8 cellular contexts compared by ENCODE assay signal in the genomic region with DNA sequence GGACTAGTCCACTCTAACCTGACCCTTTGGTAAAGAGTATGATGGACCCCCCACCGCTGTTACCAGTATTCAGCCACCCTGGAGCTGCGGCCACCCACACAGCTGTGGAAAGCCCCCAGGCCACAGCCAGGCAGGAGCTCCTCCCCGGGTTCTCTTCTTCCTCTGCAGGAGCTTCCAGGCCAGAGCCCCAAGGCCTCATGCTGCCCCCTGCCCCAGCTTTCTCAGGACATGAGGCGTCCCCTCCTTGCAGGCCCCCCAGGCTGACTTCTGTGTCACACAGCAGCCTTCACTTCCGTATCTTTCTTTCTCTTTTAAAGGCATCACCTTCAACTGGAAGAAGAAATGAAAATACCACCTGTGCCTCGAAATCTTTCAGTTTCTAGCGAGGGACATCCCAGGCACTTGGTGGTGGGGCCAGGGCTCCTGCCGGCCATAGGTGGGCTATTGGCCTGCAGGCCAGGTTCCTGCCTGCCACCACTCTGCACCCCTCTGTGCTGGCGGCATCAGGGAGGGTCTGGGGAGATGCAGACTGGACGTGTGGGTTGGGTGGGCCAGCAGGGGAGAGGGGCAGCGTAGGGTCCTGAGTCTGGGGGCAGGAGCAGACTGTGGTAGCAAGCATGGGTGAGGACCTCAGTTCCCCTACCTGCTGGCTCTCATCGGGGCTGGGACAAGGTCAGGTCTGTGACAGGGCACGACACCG. TPM values are rescaled to one million over a fixed set of nuclear protein-coding genes. Genes with fewer than 3 reads are reported as not detected.
DNase-seq lines count a peak whose midpoint lies in the region; ATAC-seq and TF ChIP-seq lines count a peak whose summit lies in the region.

No MANE protein-coding gene starts in this region.

- no peaks in the 10 kb centered on the region for H3K27me3 Mint-ChIP-seq in naive thymus-derived CD8-positive, alpha-beta T cell

- peaks cover 33% of the 10 kb centered on the region for H3K36me3 ChIP-seq in SJSA1

- H3K9me3 ChIP-seq in SJSA1 (replicated peaks) = no peaks in the 10 kb centered on the region

- no peaks in the 10 kb centered on the region for H3K9me3 Mint-ChIP-seq in naive thymus-derived CD8-positive, alpha-beta T cell

- H3K27ac Mint-ChIP-seq in naive thymus-derived CD8-positive, alpha-beta T cell = peak overlapping the region; percentile 96 to 100 (median 98)

- peak; percentile 41 for ATAC-seq in GM21619 (IDR thresholded peaks at IDR 0.05; ENCODE audit: unreplicated experiment)
- ATAC-seq in naive thymus-derived CD8-positive, alpha-beta T cell = no peak

- H3K4me1 ChIP-seq in SJSA1 (replicated peaks) = peaks cover 60% of the 10 kb centered on the region

- H3K4me3 Mint-ChIP-seq in naive thymus-derived CD8-positive, alpha-beta T cell = peak overlapping the region; percentile 81 to 98 (median 92)

- in situ Hi-C loops in GM13977 (cut with MboI; ENCODE audit: low pct_unique_long_range_greater_than_20kb, low sequenced_read_pairs, unreplicated experiment) = no loop called here

- DNase-seq in GM13977 (ENCODE audit: low spot score) (peak; percentile 71), SJSA1 (ENCODE audit: low read depth in 1 of 2, low spot score in 2 of 2) (peak; percentile 88 to 92), cerebellum (ENCODE audit: low spot score) (no peak), iPS-NIHi7 (ENCODE audit: extremely low spot score) (no peak), T-helper 9 cell (no peak), iPS-NIHi11 (ENCODE audit: low spot score) (no peak)
- peak in 1 of 10 donors; percentile 48 for DNase-seq in naive thymus-derived CD8-positive, alpha-beta T cell

- no peaks in the 10 kb centered on the region for H3K27me3 ChIP-seq in SJSA1 (replicated peaks)

- peak overlapping the region; percentile 30 for H3K4me3 ChIP-seq in SJSA1

- peaks cover 63 to 100% (median 99%) of the 10 kb centered on the region in 4 donors for H3K4me1 Mint-ChIP-seq in naive thymus-derived CD8-positive, alpha-beta T cell

- H3K36me3 Mint-ChIP-seq in naive thymus-derived CD8-positive, alpha-beta T cell = peaks cover 0 to 35% (median 0%) of the 10 kb centered on the region in 3 donors

- POLR2A ChIA-PET in naive thymus-derived CD8-positive, alpha-beta T cell (lab: Charles Lee) = interaction anchor here (0.9 to 36.8 kb wide), 14 partner anchors 15 to 141 kb away, joined by 3 to 915 read pairs (median 5); a partner anchor contains a TSS

- no peak for TF ChIP-seq CTCF in GM13977 (IDR thresholded peaks at IDR 0.05; ENCODE audit: extremely low read depth, insufficient read depth, missing control alignments)

- peak overlapping the region; percentile 65 for H3K27ac ChIP-seq in SJSA1

RNA-seq across cellular contexts. Expression of a gene that starts 19.9 kb away (rescaled TPM):
- 60.4 and 62.4 TPM in 2 replicates for total RNA-seq in SJSA1 (2014; rRNA removed; shearing (Covaris generic))
- 100 to 1,000 TPM; 240 to 244 TPM for total RNA-seq in naive thymus-derived CD8-positive, alpha-beta T cell
- 100 to 1,000 TPM in 1 of 3 donors, 10 to 100 TPM in 2; 70.1 to 102 (median 93.7) TPM for polyA plus RNA-seq in naive thymus-derived CD8-positive, alpha-beta T cell
- total RNA-seq in cerebellum = 28.9 TPM

Comparison
In these comparisons a context has a peak if more than half of its experiments do, and no peak if none do; other contexts are left out.
1. DNase-seq: peak in GM13977 (single experiment) and SJSA1 (2 of 2); none in cerebellum (single experiment), iPS-NIHi7 (single experiment), T-helper 9 cell (single experiment) and iPS-NIHi11 (single experiment).